Comparison of ENCODE assay signal across 9 cellular contexts in the genomic region with DNA sequence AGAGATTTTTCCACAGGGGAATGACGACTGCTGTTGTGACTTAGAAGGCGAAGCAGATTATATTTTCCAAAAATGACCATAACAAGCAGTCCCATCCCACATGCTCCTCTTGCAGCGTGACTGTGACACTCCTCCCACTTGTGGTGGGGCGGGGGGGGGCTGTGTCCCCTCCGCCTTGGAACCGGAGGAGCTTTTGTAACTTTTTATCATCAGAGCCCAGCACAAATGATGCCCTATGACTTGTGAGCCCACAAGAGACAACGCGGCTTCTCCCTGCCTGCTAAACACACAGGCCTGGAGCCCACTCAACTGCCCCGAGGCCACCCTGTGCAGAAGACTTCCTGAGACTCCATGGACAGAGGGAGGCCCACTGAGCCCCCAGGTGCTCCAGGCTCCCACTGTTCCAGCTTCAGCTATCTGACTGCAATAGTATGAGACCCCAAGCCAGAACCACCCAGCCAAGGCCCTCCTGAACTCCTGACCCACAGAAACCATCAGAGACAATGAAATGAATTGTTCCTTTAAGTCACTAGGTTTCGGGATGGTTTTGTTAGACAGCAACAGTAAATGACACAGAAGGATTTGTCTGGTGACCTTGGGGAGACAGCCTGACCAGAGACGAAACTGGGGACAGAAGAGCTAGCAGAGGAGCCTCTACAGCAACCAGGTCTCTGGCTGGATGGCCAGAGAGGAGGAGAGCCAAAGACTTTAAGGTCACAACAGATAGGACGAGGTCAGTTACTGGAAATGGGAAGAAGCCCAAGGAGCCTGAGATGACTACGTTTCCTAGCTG. TPM values are rescaled to one million over a fixed set of nuclear protein-coding genes. Genes with fewer than 3 reads are reported as not detected.
DNase-seq lines count a peak whose midpoint lies in the region; ATAC-seq, FAIRE-seq and TF ChIP-seq lines count a peak whose summit lies in the region.
"Had no signal": no experiment of that assay in that cellular context is flagged by ENCODE, and none has a peak within 500 bp of the region (broad histone marks: within the 10 kb centered on the region; RNA-seq: fewer than 3 reads in every experiment).

No MANE protein-coding gene starts in this region.

- H3K27me3 ChIP-seq in Caco-2 (replicated peaks; ENCODE audit: control insufficient read depth, insufficient read depth, low read length) (no peaks in the 10 kb centered on the region), adrenal gland (no peaks in the 10 kb centered on the region), HepG2 (ENCODE audit: control insufficient read depth in 1 of 2, insufficient read depth in 2 of 2, low read length in 2 of 2) (no peaks in the 10 kb centered on the region), small intestine (ENCODE audit: control insufficient read depth in 2 of 2, insufficient read depth in 2 of 2, low read length in 2 of 2) (no peaks in the 10 kb centered on the region)

- no peak overlapping the region for H2AFZ ChIP-seq in HepG2 (ENCODE audit: low read length)

- POLR2A ChIA-PET in Caco-2 (lab: Charles Lee) (no interaction called here), HepG2 (lab: Yijun Ruan, JAX) (no interaction called here)

- H3K36me3 Mint-ChIP-seq in Caco-2 (ENCODE audit: insufficient read depth, unreplicated experiment) = peaks cover 29% of the 10 kb centered on the region

- ATAC-seq in HepG2 (peak; percentile 11), GM21717 (IDR thresholded peaks at IDR 0.05; ENCODE audit: unreplicated experiment) (no peak)
- ATAC-seq: activated T-cell treated with anti-CD3 and anti-CD28 coated beads, Interleukin-2, amount 50 U/mL, for 4 hours had no signal

- H3K79me2 ChIP-seq in HepG2 (ENCODE audit: insufficient read depth, low read length) = peaks cover 93% of the 10 kb centered on the region

- H3K4me2 ChIP-seq in HepG2 (ENCODE audit: low read depth, low read length) = peak overlapping the region; percentile 39

- H3K4me1 ChIP-seq in Caco-2 (peaks cover 17% of the 10 kb centered on the region; the same call in 1 of the 2 replicates), adrenal gland (replicated peaks in 1 of 2) (peaks cover 30 to 74% of the 10 kb centered on the region in 2 donors), HepG2 (ENCODE audit: insufficient read depth, low read length) (peaks cover 94% of the 10 kb centered on the region), small intestine (ENCODE audit: control insufficient read depth in 2 of 2, insufficient read depth in 1 of 2, low read depth in 1 of 2, low read length in 1 of 2) (peaks cover 14 to 45% of the 10 kb centered on the region in 2 donors)

- no peak for TF ChIP-seq RAD21 in HepG2 (CRISPR knock-in tag; IDR thresholded peaks at IDR 0.05)

- H3K27ac ChIP-seq in adrenal gland (peak overlapping the region in 3 of 5 donors; percentile 25 to 84 (median 51)), HepG2 (ENCODE audit: extremely low read length, insufficient read depth, low read length) (peak overlapping the region; percentile 63), small intestine (ENCODE audit: low read depth in 1 of 2, low read length in 1 of 2) (peak overlapping the region; percentile 63 to 90)

- no peak for TF ChIP-seq POLR2A in adrenal gland (IDR thresholded peaks at IDR 0.05)
- TF ChIP-seq POLR2A in HepG2 (IDR thresholded peaks at IDR 0.05; ENCODE audit: insufficient read depth in 1 of 2, low read depth in 2 of 2, low read length in 2 of 2) = no peak

- BruUV-seq in Caco-2 (replicated peaks; lab: Mats Ljungman, UMichigan) (no TSS peak), HepG2 (replicated peaks; lab: Mats Ljungman, UMichigan) (no TSS peak)

- no peak overlapping the region for H3K4me3 ChIP-seq in Caco-2 (ENCODE audit: low read depth, low read length)
- no peak overlapping the region for H3K4me3 ChIP-seq in adrenal gland
- H3K4me3 ChIP-seq in HepG2 (replicated peaks in 1 of 3; ENCODE audit: insufficient read depth in 1 of 3, low read depth in 2 of 3, low read length in 3 of 3) = no peak overlapping the region; a peak in 1 of 6 replicates
- H3K4me3 ChIP-seq in small intestine (ENCODE audit: low read depth in 1 of 2, low read length in 2 of 2) = no peak overlapping the region

- H3K27me3 Mint-ChIP-seq in Caco-2 (ENCODE audit: insufficient read depth, unreplicated experiment) = no peaks in the 10 kb centered on the region

- peaks cover 18% of the 10 kb centered on the region for H4K20me1 ChIP-seq in HepG2 (ENCODE audit: insufficient read depth, low read length)

- peak overlapping the region; percentile 28 for H3K27ac Mint-ChIP-seq in Caco-2 (ENCODE audit: unreplicated experiment)

- no peaks in the 10 kb centered on the region for H3K9me3 ChIP-seq in Caco-2
- H3K9me3 ChIP-seq in adrenal gland (replicated peaks in 1 of 3) = no peaks in the 10 kb centered on the region
- H3K9me3 ChIP-seq in HepG2 (ENCODE audit: low read length) = no peaks in the 10 kb centered on the region
- no peaks in the 10 kb centered on the region for H3K9me3 ChIP-seq in small intestine (ENCODE audit: control insufficient read depth, low read depth)

- H3K9ac ChIP-seq in HepG2 (ENCODE audit: insufficient read depth, low read depth, low read length) = peak overlapping the region; percentile 34

- DNase-seq in Caco-2 (no peak), adrenal gland (peak in 4 of 7 donors; percentile 56 to 78 (median 64)), HepG2 (ENCODE audit: low spot score) (peak; percentile 64), small intestine (no peak), superior temporal gyrus (ENCODE audit: extremely low spot score) (no peak), NCI-H345 treated with DMSO at 0.1 percent for 48 hours (lab: John Stamatoyannopoulos, UW; ENCODE audit: unreplicated experiment) (no peak), NCI-H1048 (lab: John Stamatoyannopoulos, UW) (no peak)
- DNase-seq: activated T-cell treated with anti-CD3 and anti-CD28 coated beads, Interleukin-2, amount 50 U/mL, for 4 hours had no signal

- peak; percentile 40 for FAIRE-seq in HepG2 (lab: Jason Lieb, UNC)
- FAIRE-seq in small intestine (lab: Jason Lieb, UNC) = no peak

- intact Hi-C loops in Caco-2 (cut with micrococcal nuclease; ENCODE audit: unreplicated experiment) = no loop called here
- intact Hi-C loops in adrenal gland (cut with DNase I) = no loop called here
- intact Hi-C loops in HepG2 (cut with micrococcal nuclease; ENCODE audit: unreplicated experiment) = loop anchor here (2.0 to 5.0 kb wide), 2 partner anchors 42 to 61 kb away; a partner anchor contains a TSS

- TF ChIP-seq EP300 in HepG2 (IDR thresholded peaks at IDR 0.05; ENCODE audit: low read depth in 2 of 2, low read length in 2 of 2) (no peak), HepG2 (CRISPR knock-in tag; IDR thresholded peaks at IDR 0.05; ENCODE audit: borderline replicate concordance) (no peak)

- H3K4me1 Mint-ChIP-seq in Caco-2 (ENCODE audit: low read depth, unreplicated experiment) = no peaks in the 10 kb centered on the region

- in situ Hi-C loops in HepG2 (cut with HindIII; ENCODE audit: extremely low pct_ligation_motif_present, low pct_unique_long_range_greater_than_20kb) = no loop called here

- 57 to 68% (median 62%) methylated on average over 8 to 13 of the region's 13 CpGs for WGBS in adrenal gland, 4 donors
- 73% methylated on average over 10 of the region's 13 CpGs for WGBS in HepG2 (ENCODE audit: low lambda C conversion rate)
- 61 to 78% (median 77%) methylated on average over 13 of the region's 13 CpGs for WGBS in small intestine, 3 donors

- TF ChIP-seq CTCF in Caco-2 (IDR thresholded peaks at IDR 0.05; ENCODE audit: insufficient read depth in 1 of 2, low read depth in 1 of 2, low read length in 1 of 2, severe bottlenecking in 1 of 2, unreplicated experiment in 1 of 2) = no peak
- no peak for TF ChIP-seq CTCF in adrenal gland (IDR thresholded peaks at IDR 0.05)
- no peak for TF ChIP-seq CTCF in HepG2 (CRISPR knock-in tag; IDR thresholded peaks at IDR 0.05)

- CTCF ChIA-PET in Caco-2 (lab: Charles Lee) (interaction anchor here (0.7 kb wide), 1 partner anchor 20 kb away, joined by 3 read pairs; no protein-coding TSS in a partner anchor), HepG2 (lab: Yijun Ruan, JAX; ENCODE audit: low intra/inter-chr PET ratio, low total read pairs) (no interaction called here)

- H3K4me3 Mint-ChIP-seq in Caco-2 (ENCODE audit: unreplicated experiment) = no peak overlapping the region
- H3K4me3 Mint-ChIP-seq: activated T-cell treated with anti-CD3 and anti-CD28 coated beads, Interleukin-2, amount 50 U/mL, for 4 hours had no signal

- H3K36me3 ChIP-seq in Caco-2 (ENCODE audit: control insufficient read depth, insufficient read depth, low read length) = no peaks in the 10 kb centered on the region
- H3K36me3 ChIP-seq in adrenal gland (replicated peaks in 1 of 2) = no peaks in the 10 kb centered on the region
- H3K36me3 ChIP-seq in HepG2 (replicated peaks in 1 of 2; ENCODE audit: control insufficient read depth in 1 of 2, insufficient read depth in 2 of 2, low read length in 2 of 2) = no peaks in the 10 kb centered on the region
- H3K36me3 ChIP-seq in small intestine (ENCODE audit: control insufficient read depth in 2 of 2, insufficient read depth in 2 of 2, low read length in 2 of 2) = no peaks in the 10 kb centered on the region

- no peaks in the 10 kb centered on the region for H3K9me3 Mint-ChIP-seq in Caco-2 (ENCODE audit: unreplicated experiment)
- H3K9me3 Mint-ChIP-seq: activated T-cell treated with anti-CD3 and anti-CD28 coated beads, Interleukin-2, amount 50 U/mL, for 4 hours had no signal

RNA-seq across cellular contexts. Expression of a gene that starts 58.8 kb away (rescaled TPM):
- 205 and 223 TPM in 2 replicates for total RNA-seq in Caco-2 (2022)
- 100 to 1,000 TPM; 110 to 386 (median 204) TPM for total RNA-seq in adrenal gland
- 100 to 1,000 TPM; 156 to 314 (median 171) TPM for polyA plus RNA-seq in adrenal gland
- total RNA-seq in HepG2 (2016; rRNA removed; fragmentation: Illumina TruSeq; extraction: Trizol) = 58.9 and 84.1 TPM in 2 replicates
- total RNA-seq in HepG2 (2016; cell fraction: cytosol; rRNA removed; fragmentation: Illumina TruSeq; extraction: Trizol; ENCODE audit: low read depth) = 24.5 and 25.6 TPM in 2 replicates
- total RNA-seq in HepG2 (2016; cell fraction: insoluble cytoplasmic fraction; rRNA removed; fragmentation: Illumina TruSeq; extraction: Trizol) = 61.9 and 68.4 TPM in 2 replicates
- total RNA-seq in HepG2 (2016; cell fraction: membrane; rRNA removed; fragmentation: Illumina TruSeq; extraction: Trizol) = 41.5 and 44.2 TPM in 2 replicates
- 33.6 and 37.1 TPM in 2 replicates for total RNA-seq in HepG2 (2016; cell fraction: nucleus; rRNA removed; fragmentation: Illumina TruSeq; extraction: Trizol)
- 68.8 and 76.9 TPM in 2 replicates for polyA plus RNA-seq in HepG2 (2011; rRNA removed)
- 107 and 113 TPM in 2 replicates for polyA plus RNA-seq in HepG2 (2011; cell fraction: cytosol; rRNA removed)
- polyA plus RNA-seq in HepG2 (2011; cell fraction: nucleus; rRNA removed) = 34.6 and 35.9 TPM in 2 replicates
- 142 and 153 TPM in 2 replicates for polyA plus RNA-seq in HepG2 (2012)
- 87.3 and 97.7 TPM in 2 replicates for polyA plus RNA-seq in HepG2 (2016; cell fraction: cytosol; fragmentation: Illumina TruSeq; extraction: Trizol; ENCODE audit: low read depth)
- 211 and 248 TPM in 2 replicates for polyA plus RNA-seq in HepG2 (2016; cell fraction: insoluble cytoplasmic fraction; fragmentation: Illumina TruSeq; extraction: Trizol; ENCODE audit: low read depth)
- polyA plus RNA-seq in HepG2 (2016; cell fraction: membrane; fragmentation: Illumina TruSeq; extraction: Trizol; ENCODE audit: low read depth) = 103 and 116 TPM in 2 replicates
- polyA plus RNA-seq in HepG2 (2016; cell fraction: nucleus; fragmentation: Illumina TruSeq; extraction: Trizol; ENCODE audit: insufficient read depth, low read depth) = 131 and 139 TPM in 2 replicates
- 37.1 and 54.9 TPM in 2 replicates for polyA minus RNA-seq in HepG2 (2011; rRNA and poly(A)+ RNA removed; ENCODE audit: low replicate concordance)
- 49.6 and 56.8 TPM in 2 replicates for polyA minus RNA-seq in HepG2 (2011; cell fraction: cytosol; rRNA and poly(A)+ RNA removed)
- 19.3 and 21.5 TPM in 2 replicates for polyA minus RNA-seq in HepG2 (2011; cell fraction: nucleus; rRNA and poly(A)+ RNA removed)
- polyA plus RNA-seq in small intestine = 100 to 1,000 TPM; 262 to 292 (median 289) TPM

Comparison
In these comparisons a context has a peak if more than half of its experiments do, and no peak if none do; other contexts are left out.
1. DNase-seq: peak in adrenal gland (4 of 7) and HepG2 (single experiment); none in Caco-2 (0 of 2), small intestine (single experiment), superior temporal gyrus (single experiment), NCI-H345 treated with DMSO at 0.1 percent for 48 hours (single experiment) and NCI-H1048 (single experiment).
2. Peak in every context shown above with its lines, with median percentiles within 50 percentile points of each other: H3K27ac ChIP-seq.